ENCODE assay signal across 30 cellular contexts in the genomic region with DNA sequence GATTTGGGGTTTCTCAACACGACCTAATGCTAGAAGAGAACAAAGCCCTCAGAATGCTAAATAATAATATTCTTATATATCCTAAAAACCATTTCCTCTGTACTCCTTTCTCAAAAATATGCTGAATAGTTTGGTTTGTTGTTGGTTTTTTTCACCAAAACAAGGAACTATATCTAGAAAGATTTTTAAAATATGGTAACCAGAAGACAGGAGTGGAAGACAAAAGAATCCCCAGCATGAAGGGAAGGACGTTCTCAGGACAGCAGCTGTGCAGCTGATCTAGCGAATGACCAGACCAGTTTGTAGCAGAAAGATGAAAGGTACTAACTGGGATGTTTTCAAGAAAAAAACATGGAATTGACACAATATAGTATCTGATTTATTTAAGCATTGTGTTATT.
"Had no signal": no experiment of that assay in that cellular context is flagged by ENCODE, and none has a peak within 500 bp of the region (broad histone marks: within the 10 kb centered on the region; RNA-seq: fewer than 3 reads in every experiment).

No MANE protein-coding gene starts in this region.

- H3K4me3 ChIP-seq: body of pancreas, heart right ventricle had no signal

- H3K4me1 ChIP-seq: body of pancreas, heart right ventricle had no signal

- H3K36me3 Mint-ChIP-seq: activated CD4-positive, alpha-beta memory T cell treated with anti-CD3 and anti-CD28 coated beads for 36 hours; activated CD8-positive, alpha-beta memory T cell treated with anti-CD3 and anti-CD28 coated beads, Interleukin-2, amount 10 ng/mL, durations not matched to agents 7 days and 5 days; activated naive CD4-positive, alpha-beta T cell treated with anti-CD3 and anti-CD28 coated beads, Interleukin-2, amount 10 ng/mL, durations not matched to agents 7 days and 5 days; activated naive CD4-positive, alpha-beta T cell treated with anti-CD3 and anti-CD28 coated beads, Interleukin-2, amount 50 U/mL, for 72 hours; activated naive CD8-positive, alpha-beta T cell treated with anti-CD3 and anti-CD28 coated beads, Interleukin-2, amount 10 ng/mL, durations not matched to agents 7 days and 5 days had no signal

- H3K4me3 Mint-ChIP-seq: activated B cell treated with CpG ODN at 0.5 μM for 24 hours; activated CD4-positive, alpha-beta memory T cell treated with anti-CD3 and anti-CD28 coated beads for 36 hours; activated CD4-positive, alpha-beta T cell treated with anti-CD3 and anti-CD28 coated beads, Interleukin-2, amount 10 ng/mL, durations not matched to agents 24 days and 14 days; activated CD8-positive, alpha-beta memory T cell treated with anti-CD3 and anti-CD28 coated beads, Interleukin-2, amount 10 ng/mL, durations not matched to agents 7 days and 5 days; activated CD8-positive, alpha-beta T cell treated with anti-CD3 and anti-CD28 coated beads, Interleukin-2, amount 10 ng/mL, durations not matched to agents 7 days and 5 days; activated naive CD4-positive, alpha-beta T cell treated with anti-CD3 and anti-CD28 coated beads, Interleukin-2, amount 10 ng/mL, durations not matched to agents 7 days and 5 days; activated naive CD8-positive, alpha-beta T cell treated with anti-CD3 and anti-CD28 coated beads, Interleukin-2, amount 10 ng/mL, durations not matched to agents 7 days and 5 days; activated T-helper 1 cell treated with anti-CD3 and anti-CD28 coated beads, Interleukin-12 subunit alpha, Interleukin-12 subunit beta, Interleukin-2, Interleukin-4 antibody, amounts not matched to agents 30 ng/mL and 10 ng/mL and 1 ng/mL, durations not matched to agents 14 hours and 24 hours and 36 hours; endodermal cell; T-helper 17 cell; T-helper 2 cell treated with Interferon-gamma antibody and Interleukin-4, amounts not matched to agents 5 μg/mL and 100 μg/mL, for 36 hours had no signal

- H3K36me3 ChIP-seq: WERI-Rb-1 had no signal

- H3K27ac Mint-ChIP-seq: activated B cell treated with CpG ODN at 0.5 μM for 24 hours; activated CD4-positive, alpha-beta memory T cell treated with anti-CD3 and anti-CD28 coated beads for 36 hours; activated CD4-positive, alpha-beta T cell treated with anti-CD3 and anti-CD28 coated beads, Interleukin-2, amount 10 ng/mL, durations not matched to agents 24 days and 14 days; activated CD8-positive, alpha-beta memory T cell treated with anti-CD3 and anti-CD28 coated beads, Interleukin-2, amount 10 ng/mL, durations not matched to agents 7 days and 5 days; activated CD8-positive, alpha-beta T cell treated with anti-CD3 and anti-CD28 coated beads, Interleukin-2, amount 10 ng/mL, durations not matched to agents 7 days and 5 days; activated naive CD4-positive, alpha-beta T cell treated with anti-CD3 and anti-CD28 coated beads, Interleukin-2, amount 10 ng/mL, durations not matched to agents 7 days and 5 days; activated naive CD4-positive, alpha-beta T cell treated with anti-CD3 and anti-CD28 coated beads, Interleukin-2, amount 50 U/mL, for 72 hours; activated naive CD8-positive, alpha-beta T cell treated with anti-CD3 and anti-CD28 coated beads, Interleukin-2, amount 10 ng/mL, durations not matched to agents 7 days and 5 days; activated T-helper 1 cell treated with anti-CD3 and anti-CD28 coated beads, Interleukin-12 subunit alpha, Interleukin-12 subunit beta, Interleukin-2, Interleukin-4 antibody, amounts not matched to agents 30 ng/mL and 10 ng/mL and 1 ng/mL, durations not matched to agents 14 hours and 24 hours and 36 hours; activated T-helper 2 cell treated with anti-CD3 and anti-CD28 coated beads, Interferon-gamma antibody, Interleukin-2, Interleukin-4, amounts not matched to agents 10 μg/mL and 5 μg/mL and 100 μg/mL, durations not matched to agents 14 hours and 24 hours and 36 hours; endodermal cell; T-helper 17 cell; T-helper 2 cell treated with Interferon-gamma antibody and Interleukin-4, amounts not matched to agents 5 μg/mL and 100 μg/mL, for 36 hours had no signal

- H3K9me3 Mint-ChIP-seq: activated B cell treated with CpG ODN at 0.5 μM for 24 hours; activated CD4-positive, alpha-beta memory T cell treated with anti-CD3 and anti-CD28 coated beads for 36 hours; activated CD4-positive, alpha-beta T cell treated with anti-CD3 and anti-CD28 coated beads, Interleukin-2, amount 10 ng/mL, durations not matched to agents 24 days and 14 days; activated naive CD4-positive, alpha-beta T cell treated with anti-CD3 and anti-CD28 coated beads, Interleukin-2, amount 10 ng/mL, durations not matched to agents 7 days and 5 days; activated naive CD4-positive, alpha-beta T cell treated with anti-CD3 and anti-CD28 coated beads, Interleukin-2, amount 50 U/mL, for 72 hours; activated naive CD8-positive, alpha-beta T cell treated with anti-CD3 and anti-CD28 coated beads, Interleukin-2, amount 10 ng/mL, durations not matched to agents 7 days and 5 days; activated T-helper 1 cell treated with anti-CD3 and anti-CD28 coated beads, Interleukin-12 subunit alpha, Interleukin-12 subunit beta, Interleukin-2, Interleukin-4 antibody, amounts not matched to agents 30 ng/mL and 10 ng/mL and 1 ng/mL, durations not matched to agents 14 hours and 24 hours and 36 hours; activated T-helper 2 cell treated with anti-CD3 and anti-CD28 coated beads, Interferon-gamma antibody, Interleukin-2, Interleukin-4, amounts not matched to agents 10 μg/mL and 5 μg/mL and 100 μg/mL, durations not matched to agents 14 hours and 24 hours and 36 hours; endodermal cell; T-helper 2 cell treated with Interferon-gamma antibody and Interleukin-4, amounts not matched to agents 5 μg/mL and 100 μg/mL, for 36 hours had no signal

- H3K27me3 ChIP-seq: body of pancreas had no signal

- ATAC-seq: activated CD4-positive, CD25-positive, alpha-beta regulatory T cell treated with anti-CD3 and anti-CD28 coated beads, Interleukin-2, amount 50 U/mL, for 24 hours; activated CD8-positive, alpha-beta memory T cell treated with anti-CD3 and anti-CD28 coated beads, Interleukin-2, amount 10 ng/mL, durations not matched to agents 7 days and 5 days; activated CD8-positive, alpha-beta T cell treated with anti-CD3 and anti-CD28 coated beads, Interleukin-2, amount 10 ng/mL, durations not matched to agents 7 days and 5 days; activated naive CD4-positive, alpha-beta T cell treated with anti-CD3 and anti-CD28 coated beads, Interleukin-2, amount 50 U/mL, for 72 hours; body of pancreas; esophagus mucosa; heart right ventricle; T-helper 17 cell had no signal

- H3K9me3 ChIP-seq: body of pancreas, heart right ventricle had no signal

- H3K4me1 Mint-ChIP-seq: activated B cell treated with CpG ODN at 0.5 μM for 24 hours; activated CD4-positive, alpha-beta T cell treated with anti-CD3 and anti-CD28 coated beads, Interleukin-2, amount 10 ng/mL, durations not matched to agents 24 days and 14 days; activated CD8-positive, alpha-beta memory T cell treated with anti-CD3 and anti-CD28 coated beads, Interleukin-2, amount 10 ng/mL, durations not matched to agents 7 days and 5 days; activated naive CD4-positive, alpha-beta T cell treated with anti-CD3 and anti-CD28 coated beads, Interleukin-2, amount 10 ng/mL, durations not matched to agents 7 days and 5 days; activated naive CD8-positive, alpha-beta T cell treated with anti-CD3 and anti-CD28 coated beads, Interleukin-2, amount 10 ng/mL, durations not matched to agents 7 days and 5 days; T-helper 17 cell had no signal

- H3K27me3 Mint-ChIP-seq: activated B cell treated with CpG ODN at 0.5 μM for 24 hours had no signal

- DNase-seq: activated B cell treated with CpG ODN at 0.5 μM for 24 hours; activated CD4-positive, alpha-beta memory T cell treated with anti-CD3 and anti-CD28 coated beads for 36 hours; activated CD4-positive, alpha-beta T cell treated with anti-CD3 and anti-CD28 coated beads, Interleukin-2, amount 10 ng/mL, durations not matched to agents 24 days and 14 days; activated CD8-positive, alpha-beta memory T cell treated with anti-CD3 and anti-CD28 coated beads, Interleukin-2, amount 10 ng/mL, durations not matched to agents 7 days and 5 days; activated CD8-positive, alpha-beta memory T cell treated with anti-CD3 and anti-CD28 coated beads, Interleukin-2, amount 50 U/mL, for 4 hours; activated CD8-positive, alpha-beta T cell treated with anti-CD3 and anti-CD28 coated beads, Interleukin-2, amount 10 ng/mL, durations not matched to agents 7 days and 5 days; activated gamma-delta T cell; activated naive CD4-positive, alpha-beta T cell; activated naive CD4-positive, alpha-beta T cell treated with anti-CD3 and anti-CD28 coated beads, Interleukin-2, amount 10 ng/mL, durations not matched to agents 7 days and 5 days; activated naive CD8-positive, alpha-beta T cell treated with anti-CD3 and anti-CD28 coated beads, Interleukin-2, amount 10 ng/mL, durations not matched to agents 7 days and 5 days; activated T-cell treated with anti-CD3 and anti-CD28 coated beads, Interleukin-2, amount 50 U/mL, for 1 hour; activated T-cell treated with anti-CD3 and anti-CD28 coated beads, Interleukin-2, amount 50 U/mL, for 48 hours; amniotic stem cell; aorta; body of pancreas; caudate nucleus; effector memory CD4-positive, alpha-beta T cell; foreskin fibroblast; heart right ventricle; T-helper 1 cell; T-helper 17 cell; T1000; WERI-Rb-1 had no signal

- H3K27ac ChIP-seq: body of pancreas, heart right ventricle, WERI-Rb-1 had no signal
